ENCODE assay signal across 29 cellular contexts in the genomic region with DNA sequence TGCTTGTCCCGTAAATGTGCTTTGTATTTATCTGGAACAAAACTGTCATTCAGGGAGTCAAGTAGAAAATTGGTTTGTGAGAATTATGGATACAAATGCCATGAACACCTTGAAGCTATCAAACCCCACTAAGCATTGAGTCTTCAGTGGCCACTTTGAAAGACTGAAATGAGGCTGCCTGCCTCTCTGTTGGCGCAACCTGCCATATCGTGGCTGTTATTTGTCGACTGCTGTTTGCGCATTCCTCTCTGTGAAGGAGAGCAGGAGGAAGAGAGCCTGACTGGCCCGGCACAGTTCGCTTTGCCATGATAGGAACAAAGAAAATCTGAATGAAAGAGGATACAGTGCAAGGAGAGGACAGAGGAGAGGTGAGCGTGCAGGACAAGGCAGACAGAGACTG.
"Had no signal": no experiment of that assay in that cellular context is flagged by ENCODE, and none has a peak within 500 bp of the region (broad histone marks: within the 10 kb centered on the region; RNA-seq: fewer than 3 reads in every experiment).

No MANE protein-coding gene starts in this region.

- H3K4me3 Mint-ChIP-seq: immature natural killer cell; naive thymus-derived CD4-positive, alpha-beta T cell; natural killer cell treated with Interleukin-12 subunit alpha and Interleukin-12 subunit beta and Interleukin-15 and Interleukin-18, amount 100 ng/mL, for 72 hours; stimulated activated naive B cell treated with anti-CD40 and anti-IgM and Interleukin-4, amounts not matched to agents 10 μg/mL and 1 μg/mL and 100 μg/mL, for 72 hours had no signal

- H3K36me3 Mint-ChIP-seq: immature natural killer cell; naive thymus-derived CD4-positive, alpha-beta T cell; natural killer cell treated with Interleukin-12 subunit alpha and Interleukin-12 subunit beta and Interleukin-15 and Interleukin-18, amount 100 ng/mL, for 72 hours; stimulated activated naive B cell treated with anti-CD40 and anti-IgM and Interleukin-4, amounts not matched to agents 10 μg/mL and 1 μg/mL and 100 μg/mL, for 72 hours had no signal

- H3K27ac Mint-ChIP-seq: immature natural killer cell; naive thymus-derived CD4-positive, alpha-beta T cell; natural killer cell treated with Interleukin-12 subunit alpha and Interleukin-12 subunit beta and Interleukin-15 and Interleukin-18, amount 100 ng/mL, for 72 hours; progenitor cell of endocrine pancreas; stimulated activated naive B cell treated with anti-CD40 and anti-IgM and Interleukin-4, amounts not matched to agents 10 μg/mL and 1 μg/mL and 100 μg/mL, for 72 hours had no signal

- H3K27me3 ChIP-seq: left lung, ovary, stomach, testis, thyroid gland, upper lobe of right lung had no signal

- ATAC-seq: left colon; left lung; lower lobe of right lung; mucosa of descending colon; naive thymus-derived CD4-positive, alpha-beta T cell; natural killer cell treated with Interleukin-12 subunit alpha and Interleukin-12 subunit beta and Interleukin-15 and Interleukin-18, amount 100 ng/mL, for 72 hours; right cardiac atrium; sciatic nerve; stimulated activated naive B cell treated with anti-CD40 and anti-IgM and Interleukin-4, amounts not matched to agents 10 μg/mL and 1 μg/mL and 100 μg/mL, for 72 hours; stimulated activated naive CD8-positive, alpha-beta T cell treated with anti-CD3 and anti-CD28 coated beads, Interleukin-15, Interleukin-2, amounts not matched to agents 100 U/mL and 50 U/mL, for 24 hours; upper lobe of right lung had no signal

- H3K4me1 ChIP-seq: left lung, lower lobe of right lung, stomach, testis, thyroid gland, upper lobe of right lung had no signal

- H3K9me3 Mint-ChIP-seq: immature natural killer cell; natural killer cell treated with Interleukin-12 subunit alpha and Interleukin-12 subunit beta and Interleukin-15 and Interleukin-18, amount 100 ng/mL, for 72 hours; stimulated activated naive B cell treated with anti-CD40 and anti-IgM and Interleukin-4, amounts not matched to agents 10 μg/mL and 1 μg/mL and 100 μg/mL, for 72 hours had no signal

- DNase-seq: hypothalamus; immature natural killer cell; kidney; left colon; left lung; lower lobe of right lung; midbrain; mucosa of descending colon; naive thymus-derived CD4-positive, alpha-beta T cell; ovary; retina; right cardiac atrium; stimulated activated CD4-positive, alpha-beta T cell treated with anti-CD3 and anti-CD28 coated beads, Interleukin-12 subunit alpha, Interleukin-12 subunit beta, amount 100 ng/mL, for 4 hours; stimulated activated CD4-positive, alpha-beta T cell treated with anti-CD3 and anti-CD28 coated beads, Interleukin-15, amount 100 ng/mL, for 24 hours; stimulated activated CD4-positive, alpha-beta T cell treated with anti-CD3 and anti-CD28 coated beads, Interleukin-2, amount 100 ng/mL, for 24 hours; stimulated activated CD4-positive, alpha-beta T cell treated with anti-CD3 and anti-CD28 coated beads, Interleukin-4, amount 100 ng/mL, for 1 hour; stimulated activated naive B cell treated with anti-CD40 and anti-IgM and Interleukin-4, amounts not matched to agents 10 μg/mL and 1 μg/mL and 100 μg/mL, for 72 hours; stimulated activated naive CD8-positive, alpha-beta T cell treated with anti-CD3 and anti-CD28 coated beads, Interleukin-15, Interleukin-2, amounts not matched to agents 100 U/mL and 50 U/mL, for 24 hours; stomach; testis; thyroid gland; trophoblast cell; upper lobe of right lung had no signal

- H3K9me3 ChIP-seq: left lung, lower lobe of right lung, mucosa of descending colon, ovary, stomach, testis, thyroid gland, upper lobe of right lung had no signal

- H3K4me1 Mint-ChIP-seq: immature natural killer cell; naive thymus-derived CD4-positive, alpha-beta T cell; stimulated activated naive B cell treated with anti-CD40 and anti-IgM and Interleukin-4, amounts not matched to agents 10 μg/mL and 1 μg/mL and 100 μg/mL, for 72 hours had no signal

- H3K4me3 ChIP-seq: left lung, lower lobe of right lung, mucosa of descending colon, ovary, skin epidermis, stomach, testis, thyroid gland, upper lobe of right lung had no signal

- H3K27me3 Mint-ChIP-seq: progenitor cell of endocrine pancreas had no signal

- H3K36me3 ChIP-seq: left lung, lower lobe of right lung, ovary, stomach, thyroid gland, upper lobe of right lung had no signal

- FAIRE-seq: islet of Langerhans, kidney, urothelium cell line had no signal

- H3K27ac ChIP-seq: left lung, lower lobe of right lung, ovary, skin epidermis, stomach, testis, thyroid gland, upper lobe of right lung had no signal
